ENCODE assay signal across 2 cellular contexts in genomic region chr16:28211758-28212531, GRCh38.
A peak's percentile ranks its signal among the peaks of the same experiment; 100 is the strongest.
TF ChIP-seq lines count a peak whose summit lies in the region.

Gene XPO6 (minus strand): TSS chr16:28211965. CDS start chr16:28211368, 597 bp downstream.

TF ChIP-seq in IMR-90, 13 proteins besides CTCF, POLR2A, EP300 and RAD21:
- TF ChIP-seq RFX5 (IDR thresholded peaks at IDR 0.05; ENCODE audit: low read depth, low read length) (no peak), MAFK (IDR thresholded peaks at IDR 0.05; ENCODE audit: low read depth, low read length) (no peak), MXI1 (IDR thresholded peaks at IDR 0.05; ENCODE audit: borderline replicate concordance, low read depth, low read length) (peak; percentile 82; the same call in 1 of the 2 replicates), CHD1 (IDR thresholded peaks at IDR 0.05; ENCODE audit: low read depth, low read length) (no peak), SMC3 (IDR thresholded peaks at IDR 0.05; ENCODE audit: low read depth, low read length) (no peak), NFE2L2 (IDR thresholded peaks at IDR 0.05; ENCODE audit: low read depth, low read length) (peak; percentile 26; the same call in 1 of the 2 replicates), CEBPB (IDR thresholded peaks at IDR 0.05; ENCODE audit: low read depth, low read length) (no peak), RCOR1 (IDR thresholded peaks at IDR 0.05; ENCODE audit: insufficient replicate concordance, low read length) (no peak), BHLHE40 (IDR thresholded peaks at IDR 0.05; ENCODE audit: low read depth, low read length) (peak; percentile 91), USF2 (IDR thresholded peaks at IDR 0.05; ENCODE audit: low read depth, low read length) (peak; percentile 61; the same call in 1 of the 2 replicates), MAZ (IDR thresholded peaks at IDR 0.05; ENCODE audit: borderline replicate concordance, low read depth, low read length) (peak; percentile 89; the same call in 1 of the 2 replicates), ELK1 (IDR thresholded peaks at IDR 0.05; ENCODE audit: borderline replicate concordance, low read depth, low read length) (no peak), FOS (IDR thresholded peaks at IDR 0.05; ENCODE audit: low read depth, low read length) (no peak)

TF ChIP-seq in endothelial cell of umbilical vein, 7 proteins besides CTCF, POLR2A, EP300 and RAD21:
- TF ChIP-seq FOS (IDR thresholded peaks at IDR 0.05; ENCODE audit: borderline replicate concordance, insufficient read depth, low read length) (no peak), MAX (IDR thresholded peaks at IDR 0.05; ENCODE audit: insufficient read depth, insufficient read length) (peak; percentile 37), MYC (IDR thresholded peaks at IDR 0.05; ENCODE audit: low read depth, low read length) (peak; percentile 68), JUN (IDR thresholded peaks at IDR 0.05; ENCODE audit: borderline replicate concordance, insufficient read depth, insufficient read length, low read depth) (no peak), POLR2AphosphoS5 (IDR thresholded peaks at IDR 0.05; ENCODE audit: insufficient read depth, low read depth, low read length) (peak; percentile 98)
